Comparison of ENCODE assay signal across 12 cellular contexts in genomic region chr2:226994775-226995174, GRCh38.
DNase-seq lines count a peak whose midpoint lies in the region; ATAC-seq and TF ChIP-seq lines count a peak whose summit lies in the region.
"Had no signal": no experiment of that assay in that cellular context is flagged by ENCODE, and none has a peak within 500 bp of the region (broad histone marks: within the 10 kb centered on the region; RNA-seq: fewer than 3 reads in every experiment).

No MANE protein-coding gene starts in this region.

- H2AFZ ChIP-seq in Loucy (ENCODE audit: low read length): no peak overlapping the region

- DNase-seq in Daoy (ENCODE audit: low read depth): peak; percentile 27
- DNase-seq in foreskin fibroblast: no peak
- no peak for DNase-seq in SHP77 (lab: John Stamatoyannopoulos, UW)
- DNase-seq in left lung: no peak
- DNase-seq: activated effector memory CD4-positive, alpha-beta T cell treated with Interleukin-2 at 50 U/mL for 16 hours; CD4-positive, alpha-beta T cell; left colon; NCI-H2107; psoas muscle had no signal

- H3K27me3 ChIP-seq in BLaER1 (no peaks in the 10 kb centered on the region), Loucy (ENCODE audit: insufficient read depth, low read length, poor library complexity, severe bottlenecking) (no peaks in the 10 kb centered on the region), left lung (no peaks in the 10 kb centered on the region)

- intact Hi-C loops in left lung (cut with DNase I): no loop called here

- ATAC-seq in HG02938 (IDR thresholded peaks at IDR 0.05; ENCODE audit: unreplicated experiment) (no peak), left lung (no peak)
- ATAC-seq: left colon had no signal

- TF ChIP-seq CTCF in Loucy (conservative IDR thresholded peaks at IDR 0.05; ENCODE audit: low read length): peak; percentile 73
- peak; percentile 4 for TF ChIP-seq CTCF in foreskin fibroblast (IDR thresholded peaks at IDR 0.05; ENCODE audit: low read depth, low read length)
- no peak for TF ChIP-seq CTCF in left lung (IDR thresholded peaks at IDR 0.05)

- no peaks in the 10 kb centered on the region for H3K9me2 ChIP-seq in Loucy (replicated peaks; ENCODE audit: low read depth, low read length)

- H3K9ac ChIP-seq in BLaER1: no peak overlapping the region
- H3K9ac ChIP-seq in Loucy (ENCODE audit: low read depth, low read length, poor library complexity, severe bottlenecking): no peak overlapping the region

- H4K20me1 ChIP-seq in BLaER1: no peaks in the 10 kb centered on the region
- H4K20me1 ChIP-seq in Loucy (ENCODE audit: insufficient read depth, low read length, poor library complexity, severe bottlenecking): no peaks in the 10 kb centered on the region

- H3K4me3 ChIP-seq in BLaER1: no peak overlapping the region
- no peak overlapping the region for H3K4me3 ChIP-seq in Loucy (ENCODE audit: low read length, poor library complexity, severe bottlenecking)
- no peak overlapping the region for H3K4me3 ChIP-seq in foreskin fibroblast (ENCODE audit: low read depth in 1 of 2, low read length in 2 of 2)
- no peak overlapping the region for H3K4me3 ChIP-seq in left lung
- H3K4me3 ChIP-seq: psoas muscle had no signal

- peak overlapping the region; percentile 19; the same call in 1 of the 2 replicates for H3K27ac ChIP-seq in BLaER1
- H3K27ac ChIP-seq in left lung: no peak overlapping the region
- H3K27ac ChIP-seq: psoas muscle had no signal

- H3K9me3 ChIP-seq in BLaER1: peaks cover 13% of the 10 kb centered on the region; the same call in 1 of the 2 replicates
- no peaks in the 10 kb centered on the region for H3K9me3 ChIP-seq in Loucy (ENCODE audit: insufficient read depth, low read depth, low read length)
- no peaks in the 10 kb centered on the region for H3K9me3 ChIP-seq in left lung
- H3K9me3 ChIP-seq: psoas muscle had no signal

- H3K79me2 ChIP-seq in Loucy (ENCODE audit: insufficient read depth, low read length): no peaks in the 10 kb centered on the region

- H3K4me1 ChIP-seq in BLaER1 (peaks cover 27% of the 10 kb centered on the region), Loucy (ENCODE audit: insufficient read depth, low read length, poor library complexity, severe bottlenecking) (peaks cover 5% of the 10 kb centered on the region), left lung (no peaks in the 10 kb centered on the region)
- H3K4me1 ChIP-seq: psoas muscle had no signal

- H3F3A ChIP-seq in Loucy (ENCODE audit: low read depth): no peaks in the 10 kb centered on the region

- H3K36me3 ChIP-seq in BLaER1 (peaks cover 28% of the 10 kb centered on the region), Loucy (ENCODE audit: insufficient read depth, low read length) (no peaks in the 10 kb centered on the region), left lung (peaks cover 0 to 17% of the 10 kb centered on the region in 2 donors)

- H3K4me2 ChIP-seq in BLaER1 (peak overlapping the region; percentile 76), Loucy (ENCODE audit: low read depth, low read length, poor library complexity, severe bottlenecking) (no peak overlapping the region)

Comparison
In these comparisons a context has a peak if more than half of its experiments do, and no peak if none do; other contexts are left out.
1. CTCF ChIP-seq: peak in Loucy (single experiment) and foreskin fibroblast (single experiment); none in left lung (0 of 2).